17 cellular contexts compared by ENCODE assay signal in genomic region chr20:56388882-56389281, GRCh38. TPM values are rescaled to one million over a fixed set of nuclear protein-coding genes. Genes with fewer than 3 reads are reported as not detected.
"Had no signal": no experiment of that assay in that cellular context is flagged by ENCODE, and none has a peak within 500 bp of the region (broad histone marks: within the 10 kb centered on the region; RNA-seq: fewer than 3 reads in every experiment).

No MANE protein-coding gene starts in this region.

- H3K4me3 Mint-ChIP-seq: endodermal cell; natural killer cell treated with Interleukin-12 subunit alpha and Interleukin-12 subunit beta and Interleukin-15 and Interleukin-18, amount 100 ng/mL, for 72 hours had no signal

- DNase-seq: activated CD4-positive, alpha-beta T cell treated with anti-CD3 and anti-CD28 coated beads for 48 hours; activated CD4-positive, CD25-positive, alpha-beta regulatory T cell; activated effector memory CD4-positive, alpha-beta T cell treated with anti-CD3 and anti-CD28 coated beads, Interleukin-2, amount 50 U/mL, for 16 hours; body of pancreas; caudate nucleus; dorsolateral prefrontal cortex; endodermal cell; foreskin melanocyte; lower lobe of right lung; occipital lobe; retina; stimulated activated CD4-positive, alpha-beta T cell treated with anti-CD3 and anti-CD28 coated beads, Interleukin-12 subunit alpha, Interleukin-12 subunit beta, amount 100 ng/mL, for 4 hours; stimulated activated CD4-positive, alpha-beta T cell treated with anti-CD3 and anti-CD28 coated beads, Interleukin-1b, Interleukin-23, amount 100 ng/mL, for 48 hours; stimulated activated naive CD4-positive, alpha-beta T cell treated with Interleukin-2 at 50 U/mL for 16 hours; thyroid gland had no signal

- ATAC-seq: body of pancreas; lower lobe of right lung; natural killer cell treated with Interleukin-12 subunit alpha and Interleukin-12 subunit beta and Interleukin-15 and Interleukin-18, amount 100 ng/mL, for 72 hours had no signal

- H3K27me3 Mint-ChIP-seq: natural killer cell treated with Interleukin-12 subunit alpha and Interleukin-12 subunit beta and Interleukin-15 and Interleukin-18, amount 100 ng/mL, for 72 hours had no signal

- H3K9me3 Mint-ChIP-seq: endodermal cell; natural killer cell treated with Interleukin-12 subunit alpha and Interleukin-12 subunit beta and Interleukin-15 and Interleukin-18, amount 100 ng/mL, for 72 hours had no signal

RNA-seq across cellular contexts. Expression of gene CASS4, which starts 23.2 kb away (rescaled TPM):
- total RNA-seq: endodermal cell, SK-MEL-5 had no signal
